8 cellular contexts compared by ENCODE assay signal in the genomic region with DNA sequence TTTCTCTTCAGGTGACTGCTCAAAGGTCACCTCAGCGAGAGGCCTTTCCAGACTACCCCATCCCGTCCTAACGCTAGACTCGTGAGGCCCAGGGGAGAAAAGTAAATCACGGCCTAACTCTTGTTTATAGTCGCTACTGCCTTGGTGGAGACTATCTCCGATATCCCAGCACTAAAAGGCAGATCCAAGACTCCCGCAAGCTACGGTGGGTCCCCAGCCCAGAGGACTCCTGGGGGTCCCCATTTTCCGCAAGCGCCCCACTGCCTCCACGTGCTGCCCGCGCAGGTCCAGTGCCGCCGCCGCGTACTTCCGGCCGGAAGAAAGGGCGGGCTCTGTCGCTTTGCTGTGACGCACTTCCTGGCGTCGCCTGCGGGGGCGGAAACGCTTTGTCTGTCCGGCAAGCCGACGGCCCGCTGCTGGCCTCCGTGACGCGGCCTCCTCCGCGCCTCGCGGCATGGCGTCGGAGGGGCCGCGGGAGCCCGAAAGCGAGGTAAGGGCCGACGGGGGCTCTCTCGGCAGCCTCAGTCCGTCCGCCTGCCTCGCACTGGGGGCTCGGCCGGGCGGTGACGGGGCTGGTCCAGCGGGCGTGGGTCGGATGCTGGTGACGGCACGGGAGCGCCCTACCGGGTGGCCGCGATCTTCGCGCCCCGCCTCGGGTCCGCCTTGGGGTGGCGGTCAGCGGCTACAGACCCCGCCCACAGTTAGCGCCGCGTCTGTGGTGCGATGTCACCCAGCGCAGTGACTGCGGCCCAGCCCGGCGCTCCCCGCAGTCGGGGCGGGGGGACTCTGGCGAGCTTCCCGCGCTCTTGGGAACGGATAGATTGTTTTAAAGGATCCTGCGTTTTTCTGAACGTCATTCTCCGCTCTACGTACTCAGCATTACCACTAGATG. TPM values are rescaled to one million over a fixed set of nuclear protein-coding genes. Genes with fewer than 3 reads are reported as not detected.
DNase-seq lines count a peak whose midpoint lies in the region; ATAC-seq and FAIRE-seq lines count a peak whose summit lies in the region.

A gene with protein sequence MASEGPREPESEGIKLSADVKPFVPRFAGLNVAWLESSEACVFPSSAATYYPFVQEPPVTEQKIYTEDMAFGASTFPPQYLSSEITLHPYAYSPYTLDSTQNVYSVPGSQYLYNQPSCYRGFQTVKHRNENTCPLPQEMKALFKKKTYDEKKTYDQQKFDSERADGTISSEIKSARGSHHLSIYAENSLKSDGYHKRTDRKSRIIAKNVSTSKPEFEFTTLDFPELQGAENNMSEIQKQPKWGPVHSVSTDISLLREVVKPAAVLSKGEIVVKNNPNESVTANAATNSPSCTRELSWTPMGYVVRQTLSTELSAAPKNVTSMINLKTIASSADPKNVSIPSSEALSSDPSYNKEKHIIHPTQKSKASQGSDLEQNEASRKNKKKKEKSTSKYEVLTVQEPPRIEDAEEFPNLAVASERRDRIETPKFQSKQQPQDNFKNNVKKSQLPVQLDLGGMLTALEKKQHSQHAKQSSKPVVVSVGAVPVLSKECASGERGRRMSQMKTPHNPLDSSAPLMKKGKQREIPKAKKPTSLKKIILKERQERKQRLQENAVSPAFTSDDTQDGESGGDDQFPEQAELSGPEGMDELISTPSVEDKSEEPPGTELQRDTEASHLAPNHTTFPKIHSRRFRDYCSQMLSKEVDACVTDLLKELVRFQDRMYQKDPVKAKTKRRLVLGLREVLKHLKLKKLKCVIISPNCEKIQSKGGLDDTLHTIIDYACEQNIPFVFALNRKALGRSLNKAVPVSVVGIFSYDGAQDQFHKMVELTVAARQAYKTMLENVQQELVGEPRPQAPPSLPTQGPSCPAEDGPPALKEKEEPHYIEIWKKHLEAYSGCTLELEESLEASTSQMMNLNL (plus strand): TSS at position 378 of the 892 bp plus-strand sequence. CDS start 77 bp downstream, at position 455.

- FAIRE-seq in HTR-8/SVneo (lab: Jason Lieb, UNC), result no peak

- H3K9me3 Mint-ChIP-seq in effector memory CD8-positive, alpha-beta T cell, result no peaks in the 10 kb centered on the region
- no peaks in the 10 kb centered on the region for H3K9me3 Mint-ChIP-seq in memory B cell

- in situ Hi-C loops in Caki2 (cut with HindIII; ENCODE audit: low pct_unique_long_range_greater_than_20kb, low sequenced_read_pairs), result no loop called here

- peaks cover 34% of the 10 kb centered on the region for H3K36me3 Mint-ChIP-seq in effector memory CD8-positive, alpha-beta T cell (ENCODE audit: insufficient read depth)
- peaks cover 10% of the 10 kb centered on the region for H3K36me3 Mint-ChIP-seq in memory B cell

- H3K4me3 Mint-ChIP-seq in effector memory CD8-positive, alpha-beta T cell, result peak within 1 kb of the TSS; percentile 86
- H3K4me3 Mint-ChIP-seq in memory B cell, result peak within 1 kb of the TSS; percentile 90

- H3K4me1 Mint-ChIP-seq in effector memory CD8-positive, alpha-beta T cell (ENCODE audit: low read depth in 2 of 2), result peaks cover 31 to 38% of the 10 kb centered on the region in 2 donors
- peaks cover 19% of the 10 kb centered on the region for H3K4me1 Mint-ChIP-seq in memory B cell

- H3K27ac Mint-ChIP-seq in effector memory CD8-positive, alpha-beta T cell, result peak within 1 kb of the TSS; percentile 96 to 99
- H3K27ac Mint-ChIP-seq in memory B cell, result peak within 1 kb of the TSS; percentile 99

- H3K27me3 Mint-ChIP-seq in effector memory CD8-positive, alpha-beta T cell, result no peaks in the 10 kb centered on the region
- H3K27me3 Mint-ChIP-seq in memory B cell, result no peaks in the 10 kb centered on the region

- ATAC-seq in GM21367 (IDR thresholded peaks at IDR 0.05; ENCODE audit: unreplicated experiment) (peak; percentile 83), memory B cell (ENCODE audit: low read depth) (peak; percentile 85)
- ATAC-seq in effector memory CD8-positive, alpha-beta T cell (replicated peaks), result peak; percentile 92

- DNase-seq in Caki2 (ENCODE audit: low read depth) (peak; percentile 98), HTR-8/SVneo (ENCODE audit: insufficient read length, low spot score) (peak; percentile 63), NOMO-1 treated with DMSO at 0.1 percent for 48 hours (lab: John Stamatoyannopoulos, UW; ENCODE audit: unreplicated experiment) (peak; percentile 84), memory B cell (ENCODE audit: low spot score in 2 of 2) (peak; percentile 93 to 98)
- peak; percentile 90 to 93 for DNase-seq in activated CD8-positive, alpha-beta memory T cell treated with anti-CD3 and anti-CD28 coated beads for 4 hours (ENCODE audit: low read depth in 2 of 2)
- DNase-seq in effector memory CD8-positive, alpha-beta T cell, result peak; percentile 93 to 94 (median 94)
- DNase-seq in stimulated activated CD8-positive, alpha-beta memory T cell treated with anti-CD3 and anti-CD28 coated beads, Interleukin-12 subunit alpha, Interleukin-12 subunit beta, amount 100 ng/mL, for 24 hours (ENCODE audit: extremely low read depth), result peak; percentile 85

RNA-seq across cellular contexts. Expression of the gene that starts here (rescaled TPM):
- total RNA-seq in Caki2 (2014; rRNA removed; shearing (Covaris generic); ENCODE audit: low replicate concordance), result 12.4 and 18.5 TPM in 2 replicates

Comparison
In these comparisons a context has a peak if more than half of its experiments do, and no peak if none do; other contexts are left out.
1. Peak in every context shown above with its lines: DNase-seq and ATAC-seq.